ENCODE assay signal across 1 cellular context in the genomic region with DNA sequence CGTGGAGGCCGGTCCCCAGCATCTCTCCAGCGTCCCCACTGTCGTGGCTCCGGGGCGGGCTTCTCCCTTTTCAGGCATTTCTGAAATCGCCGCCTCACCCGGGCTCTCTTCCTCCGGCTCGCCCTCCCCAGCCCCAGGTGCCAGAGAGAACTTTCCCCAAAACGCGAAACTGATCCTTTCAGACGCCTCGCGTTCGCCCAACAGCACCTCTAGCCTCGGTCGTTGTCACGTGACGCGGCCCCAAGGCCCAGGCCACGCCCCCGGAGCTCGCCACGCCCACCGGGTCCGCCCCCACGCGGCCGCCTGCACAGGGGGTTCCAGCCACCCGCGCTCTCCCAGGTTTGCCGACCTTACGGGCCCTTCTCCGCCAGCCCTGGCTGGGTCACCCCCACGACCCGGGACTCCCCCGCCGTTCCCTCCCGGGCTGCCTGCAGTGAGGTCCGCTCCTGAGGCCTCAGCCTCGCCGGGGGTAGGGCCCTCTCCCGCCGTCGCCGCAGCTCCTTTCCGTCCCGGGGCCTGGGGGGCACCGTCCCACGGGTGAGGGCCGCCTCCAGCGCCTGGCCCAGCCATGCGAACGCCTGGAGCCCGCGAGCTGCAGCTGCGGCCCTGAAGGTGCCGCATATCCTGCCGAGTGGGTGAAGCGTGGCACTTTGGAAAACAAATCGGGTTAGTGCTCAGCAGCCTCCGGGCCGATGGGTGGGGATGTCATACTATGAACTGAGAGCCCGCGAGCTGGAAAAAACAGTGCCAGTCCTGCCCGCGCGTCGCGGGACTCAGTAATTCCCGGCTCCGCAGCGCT.
TF ChIP-seq lines count a peak whose summit lies in the region.

No MANE protein-coding gene starts in this region.

TF ChIP-seq in HepG2, 621 proteins besides CTCF, POLR2A, EP300 and RAD21 (continued from another document and continues in another):
- TF ChIP-seq, protein P1, sequence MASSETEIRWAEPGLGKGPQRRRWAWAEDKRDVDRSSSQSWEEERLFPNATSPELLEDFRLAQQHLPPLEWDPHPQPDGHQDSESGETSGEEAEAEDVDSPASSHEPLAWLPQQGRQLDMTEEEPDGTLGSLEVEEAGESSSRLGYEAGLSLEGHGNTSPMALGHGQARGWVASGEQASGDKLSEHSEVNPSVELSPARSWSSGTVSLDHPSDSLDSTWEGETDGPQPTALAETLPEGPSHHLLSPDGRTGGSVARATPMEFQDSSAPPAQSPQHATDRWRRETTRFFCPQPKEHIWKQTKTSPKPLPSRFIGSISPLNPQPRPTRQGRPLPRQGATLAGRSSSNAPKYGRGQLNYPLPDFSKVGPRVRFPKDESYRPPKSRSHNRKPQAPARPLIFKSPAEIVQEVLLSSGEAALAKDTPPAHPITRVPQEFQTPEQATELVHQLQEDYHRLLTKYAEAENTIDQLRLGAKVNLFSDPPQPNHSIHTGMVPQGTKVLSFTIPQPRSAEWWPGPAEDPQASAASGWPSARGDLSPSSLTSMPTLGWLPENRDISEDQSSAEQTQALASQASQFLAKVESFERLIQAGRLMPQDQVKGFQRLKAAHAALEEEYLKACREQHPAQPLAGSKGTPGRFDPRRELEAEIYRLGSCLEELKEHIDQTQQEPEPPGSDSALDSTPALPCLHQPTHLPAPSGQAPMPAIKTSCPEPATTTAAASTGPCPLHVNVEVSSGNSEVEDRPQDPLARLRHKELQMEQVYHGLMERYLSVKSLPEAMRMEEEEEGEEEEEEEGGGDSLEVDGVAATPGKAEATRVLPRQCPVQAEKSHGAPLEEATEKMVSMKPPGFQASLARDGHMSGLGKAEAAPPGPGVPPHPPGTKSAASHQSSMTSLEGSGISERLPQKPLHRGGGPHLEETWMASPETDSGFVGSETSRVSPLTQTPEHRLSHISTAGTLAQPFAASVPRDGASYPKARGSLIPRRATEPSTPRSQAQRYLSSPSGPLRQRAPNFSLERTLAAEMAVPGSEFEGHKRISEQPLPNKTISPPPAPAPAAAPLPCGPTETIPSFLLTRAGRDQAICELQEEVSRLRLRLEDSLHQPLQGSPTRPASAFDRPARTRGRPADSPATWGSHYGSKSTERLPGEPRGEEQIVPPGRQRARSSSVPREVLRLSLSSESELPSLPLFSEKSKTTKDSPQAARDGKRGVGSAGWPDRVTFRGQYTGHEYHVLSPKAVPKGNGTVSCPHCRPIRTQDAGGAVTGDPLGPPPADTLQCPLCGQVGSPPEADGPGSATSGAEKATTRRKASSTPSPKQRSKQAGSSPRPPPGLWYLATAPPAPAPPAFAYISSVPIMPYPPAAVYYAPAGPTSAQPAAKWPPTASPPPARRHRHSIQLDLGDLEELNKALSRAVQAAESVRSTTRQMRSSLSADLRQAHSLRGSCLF (CRISPR knock-in tag; IDR thresholded peaks at IDR 0.05; ENCODE audit: borderline replicate concordance) = 0 out of 2 replicates have a peak, but pooled peaks have one; percentile 12
- TF ChIP-seq, protein P2, sequence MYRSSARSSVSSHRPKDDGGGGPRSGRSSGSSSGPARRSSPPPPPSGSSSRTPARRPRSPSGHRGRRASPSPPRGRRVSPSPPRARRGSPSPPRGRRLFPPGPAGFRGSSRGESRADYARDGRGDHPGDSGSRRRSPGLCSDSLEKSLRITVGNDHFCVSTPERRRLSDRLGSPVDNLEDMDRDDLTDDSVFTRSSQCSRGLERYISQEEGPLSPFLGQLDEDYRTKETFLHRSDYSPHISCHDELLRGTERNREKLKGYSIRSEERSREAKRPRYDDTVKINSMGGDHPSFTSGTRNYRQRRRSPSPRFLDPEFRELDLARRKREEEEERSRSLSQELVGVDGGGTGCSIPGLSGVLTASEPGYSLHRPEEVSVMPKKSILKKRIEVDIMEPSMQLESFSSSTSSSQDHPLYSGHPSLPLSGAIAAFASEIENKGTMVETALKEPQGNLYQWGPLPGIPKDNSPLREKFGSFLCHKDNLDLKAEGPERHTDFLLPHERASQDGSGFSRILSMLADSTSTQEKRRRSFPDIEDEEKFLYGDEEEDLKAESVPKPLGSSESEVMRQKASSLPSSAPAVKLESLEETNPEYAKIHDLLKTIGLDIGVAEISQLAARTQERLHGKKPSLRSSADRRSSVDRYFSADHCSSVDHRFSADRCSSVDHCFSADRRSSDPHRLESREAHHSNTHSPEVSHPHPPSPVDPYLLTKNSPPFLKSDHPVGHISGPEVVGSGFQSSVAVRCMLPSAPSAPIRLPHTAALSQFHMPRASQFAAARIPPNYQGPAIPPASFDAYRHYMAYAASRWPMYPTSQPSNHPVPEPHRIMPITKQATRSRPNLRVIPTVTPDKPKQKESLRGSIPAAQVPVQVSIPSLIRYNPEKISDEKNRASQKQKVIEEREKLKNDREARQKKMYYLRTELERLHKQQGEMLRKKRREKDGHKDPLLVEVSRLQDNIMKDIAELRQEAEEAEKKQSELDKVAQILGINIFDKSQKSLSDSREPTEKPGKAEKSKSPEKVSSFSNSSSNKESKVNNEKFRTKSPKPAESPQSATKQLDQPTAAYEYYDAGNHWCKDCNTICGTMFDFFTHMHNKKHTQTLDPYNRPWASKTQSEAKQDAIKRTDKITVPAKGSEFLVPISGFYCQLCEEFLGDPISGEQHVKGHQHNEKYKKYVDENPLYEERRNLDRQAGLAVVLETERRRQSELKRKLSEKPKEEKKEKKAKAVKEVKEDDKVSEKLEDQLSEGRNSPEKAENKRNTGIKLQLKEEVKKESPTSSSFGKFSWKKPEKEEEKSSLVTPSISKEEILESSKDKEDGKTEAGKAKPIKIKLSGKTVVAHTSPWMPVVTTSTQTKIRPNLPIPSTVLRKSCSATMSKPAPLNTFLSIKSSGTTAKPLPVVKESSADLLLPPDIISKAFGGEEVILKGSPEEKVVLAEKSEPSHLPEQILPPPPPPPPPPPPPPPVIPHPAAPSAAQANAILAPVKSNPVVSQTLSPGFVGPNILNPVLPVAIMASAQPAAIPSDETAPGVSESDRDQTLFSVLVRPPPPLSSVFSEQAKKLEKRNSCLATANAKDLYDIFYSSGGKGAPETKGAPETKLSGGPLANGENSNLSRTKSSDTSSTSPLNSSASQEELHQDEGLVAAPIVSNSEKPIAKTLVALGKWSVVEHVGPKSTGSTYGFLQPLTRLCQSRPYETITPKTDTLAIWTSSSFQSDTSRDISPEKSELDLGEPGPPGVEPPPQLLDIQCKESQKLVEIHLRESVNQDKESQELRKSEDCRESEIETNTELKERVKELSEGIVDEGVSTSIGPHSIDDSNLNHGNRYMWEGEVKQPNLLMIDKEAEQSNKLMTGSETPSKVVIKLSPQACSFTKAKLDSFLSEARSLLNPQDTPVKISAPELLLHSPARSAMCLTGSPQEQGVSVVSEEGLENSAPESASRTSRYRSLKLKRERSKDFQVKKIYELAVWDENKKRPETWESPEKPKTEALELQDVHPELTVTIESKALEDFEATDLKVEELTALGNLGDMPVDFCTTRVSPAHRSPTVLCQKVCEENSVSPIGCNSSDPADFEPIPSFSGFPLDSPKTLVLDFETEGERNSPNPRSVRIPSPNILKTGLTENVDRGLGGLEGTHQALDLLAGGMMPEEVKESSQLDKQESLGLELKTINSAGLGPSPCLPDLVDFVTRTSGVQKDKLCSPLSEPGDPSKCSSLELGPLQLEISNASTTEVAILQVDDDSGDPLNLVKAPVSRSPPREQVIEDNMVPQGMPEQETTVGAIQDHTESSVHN (CRISPR knock-in tag; IDR thresholded peaks at IDR 0.05) = 0 out of 2 replicates have a peak, but pooled peaks have one; percentile 69
- TF ChIP-seq, protein P3, sequence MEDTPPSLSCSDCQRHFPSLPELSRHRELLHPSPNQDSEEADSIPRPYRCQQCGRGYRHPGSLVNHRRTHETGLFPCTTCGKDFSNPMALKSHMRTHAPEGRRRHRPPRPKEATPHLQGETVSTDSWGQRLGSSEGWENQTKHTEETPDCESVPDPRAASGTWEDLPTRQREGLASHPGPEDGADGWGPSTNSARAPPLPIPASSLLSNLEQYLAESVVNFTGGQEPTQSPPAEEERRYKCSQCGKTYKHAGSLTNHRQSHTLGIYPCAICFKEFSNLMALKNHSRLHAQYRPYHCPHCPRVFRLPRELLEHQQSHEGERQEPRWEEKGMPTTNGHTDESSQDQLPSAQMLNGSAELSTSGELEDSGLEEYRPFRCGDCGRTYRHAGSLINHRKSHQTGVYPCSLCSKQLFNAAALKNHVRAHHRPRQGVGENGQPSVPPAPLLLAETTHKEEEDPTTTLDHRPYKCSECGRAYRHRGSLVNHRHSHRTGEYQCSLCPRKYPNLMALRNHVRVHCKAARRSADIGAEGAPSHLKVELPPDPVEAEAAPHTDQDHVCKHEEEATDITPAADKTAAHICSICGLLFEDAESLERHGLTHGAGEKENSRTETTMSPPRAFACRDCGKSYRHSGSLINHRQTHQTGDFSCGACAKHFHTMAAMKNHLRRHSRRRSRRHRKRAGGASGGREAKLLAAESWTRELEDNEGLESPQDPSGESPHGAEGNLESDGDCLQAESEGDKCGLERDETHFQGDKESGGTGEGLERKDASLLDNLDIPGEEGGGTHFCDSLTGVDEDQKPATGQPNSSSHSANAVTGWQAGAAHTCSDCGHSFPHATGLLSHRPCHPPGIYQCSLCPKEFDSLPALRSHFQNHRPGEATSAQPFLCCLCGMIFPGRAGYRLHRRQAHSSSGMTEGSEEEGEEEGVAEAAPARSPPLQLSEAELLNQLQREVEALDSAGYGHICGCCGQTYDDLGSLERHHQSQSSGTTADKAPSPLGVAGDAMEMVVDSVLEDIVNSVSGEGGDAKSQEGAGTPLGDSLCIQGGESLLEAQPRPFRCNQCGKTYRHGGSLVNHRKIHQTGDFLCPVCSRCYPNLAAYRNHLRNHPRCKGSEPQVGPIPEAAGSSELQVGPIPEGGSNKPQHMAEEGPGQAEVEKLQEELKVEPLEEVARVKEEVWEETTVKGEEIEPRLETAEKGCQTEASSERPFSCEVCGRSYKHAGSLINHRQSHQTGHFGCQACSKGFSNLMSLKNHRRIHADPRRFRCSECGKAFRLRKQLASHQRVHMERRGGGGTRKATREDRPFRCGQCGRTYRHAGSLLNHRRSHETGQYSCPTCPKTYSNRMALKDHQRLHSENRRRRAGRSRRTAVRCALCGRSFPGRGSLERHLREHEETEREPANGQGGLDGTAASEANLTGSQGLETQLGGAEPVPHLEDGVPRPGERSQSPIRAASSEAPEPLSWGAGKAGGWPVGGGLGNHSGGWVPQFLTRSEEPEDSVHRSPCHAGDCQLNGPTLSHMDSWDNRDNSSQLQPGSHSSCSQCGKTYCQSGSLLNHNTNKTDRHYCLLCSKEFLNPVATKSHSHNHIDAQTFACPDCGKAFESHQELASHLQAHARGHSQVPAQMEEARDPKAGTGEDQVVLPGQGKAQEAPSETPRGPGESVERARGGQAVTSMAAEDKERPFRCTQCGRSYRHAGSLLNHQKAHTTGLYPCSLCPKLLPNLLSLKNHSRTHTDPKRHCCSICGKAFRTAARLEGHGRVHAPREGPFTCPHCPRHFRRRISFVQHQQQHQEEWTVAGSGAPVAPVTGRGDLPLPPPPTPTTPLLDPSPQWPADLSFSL (CRISPR knock-in tag; IDR thresholded peaks at IDR 0.05) = 0 out of 2 replicates have a peak, but pooled peaks have one; percentile 11
- TF ChIP-seq ATAD3A (CRISPR knock-in tag; IDR thresholded peaks at IDR 0.05) (no peak), ZNF883 (CRISPR knock-in tag; IDR thresholded peaks at IDR 0.05; ENCODE audit: not compliant biosample characterization) (peak; percentile 48), FOXM1 (CRISPR knock-in tag; IDR thresholded peaks at IDR 0.05) (no peak), SOX6 (IDR thresholded peaks at IDR 0.05) (no peak), SOX6 (CRISPR knock-in tag; IDR thresholded peaks at IDR 0.05) (peak; percentile 19; the same call in 1 of the 2 replicates)
- TF ChIP-seq, protein P4, sequence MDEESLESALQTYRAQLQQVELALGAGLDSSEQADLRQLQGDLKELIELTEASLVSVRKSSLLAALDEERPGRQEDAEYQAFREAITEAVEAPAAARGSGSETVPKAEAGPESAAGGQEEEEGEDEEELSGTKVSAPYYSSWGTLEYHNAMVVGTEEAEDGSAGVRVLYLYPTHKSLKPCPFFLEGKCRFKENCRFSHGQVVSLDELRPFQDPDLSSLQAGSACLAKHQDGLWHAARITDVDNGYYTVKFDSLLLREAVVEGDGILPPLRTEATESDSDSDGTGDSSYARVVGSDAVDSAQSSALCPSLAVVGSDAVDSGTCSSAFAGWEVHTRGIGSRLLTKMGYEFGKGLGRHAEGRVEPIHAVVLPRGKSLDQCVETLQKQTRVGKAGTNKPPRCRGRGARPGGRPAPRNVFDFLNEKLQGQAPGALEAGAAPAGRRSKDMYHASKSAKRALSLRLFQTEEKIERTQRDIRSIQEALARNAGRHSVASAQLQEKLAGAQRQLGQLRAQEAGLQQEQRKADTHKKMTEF (CRISPR knock-in tag; IDR thresholded peaks at IDR 0.05) = peak; percentile 87
- TF ChIP-seq, protein P5, sequence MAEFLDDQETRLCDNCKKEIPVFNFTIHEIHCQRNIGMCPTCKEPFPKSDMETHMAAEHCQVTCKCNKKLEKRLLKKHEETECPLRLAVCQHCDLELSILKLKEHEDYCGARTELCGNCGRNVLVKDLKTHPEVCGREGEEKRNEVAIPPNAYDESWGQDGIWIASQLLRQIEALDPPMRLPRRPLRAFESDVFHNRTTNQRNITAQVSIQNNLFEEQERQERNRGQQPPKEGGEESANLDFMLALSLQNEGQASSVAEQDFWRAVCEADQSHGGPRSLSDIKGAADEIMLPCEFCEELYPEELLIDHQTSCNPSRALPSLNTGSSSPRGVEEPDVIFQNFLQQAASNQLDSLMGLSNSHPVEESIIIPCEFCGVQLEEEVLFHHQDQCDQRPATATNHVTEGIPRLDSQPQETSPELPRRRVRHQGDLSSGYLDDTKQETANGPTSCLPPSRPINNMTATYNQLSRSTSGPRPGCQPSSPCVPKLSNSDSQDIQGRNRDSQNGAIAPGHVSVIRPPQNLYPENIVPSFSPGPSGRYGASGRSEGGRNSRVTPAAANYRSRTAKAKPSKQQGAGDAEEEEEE (CRISPR knock-in tag; IDR thresholded peaks at IDR 0.05; ENCODE audit: borderline replicate concordance) = no peak
- TF ChIP-seq, protein P6, sequence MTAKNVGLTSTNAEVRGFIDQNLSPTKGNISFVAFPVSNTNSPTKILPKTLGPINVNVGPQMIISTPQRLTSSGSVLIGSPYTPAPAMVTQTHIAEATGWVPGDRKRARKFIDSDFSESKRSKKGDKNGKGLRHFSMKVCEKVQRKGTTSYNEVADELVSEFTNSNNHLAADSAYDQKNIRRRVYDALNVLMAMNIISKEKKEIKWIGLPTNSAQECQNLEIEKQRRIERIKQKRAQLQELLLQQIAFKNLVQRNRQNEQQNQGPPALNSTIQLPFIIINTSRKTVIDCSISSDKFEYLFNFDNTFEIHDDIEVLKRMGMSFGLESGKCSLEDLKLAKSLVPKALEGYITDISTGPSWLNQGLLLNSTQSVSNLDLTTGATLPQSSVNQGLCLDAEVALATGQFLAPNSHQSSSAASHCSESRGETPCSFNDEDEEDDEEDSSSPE (CRISPR knock-in tag; IDR thresholded peaks at IDR 0.05) = peak; percentile 33; the same call in 1 of the 2 replicates
- TF ChIP-seq, protein P7, sequence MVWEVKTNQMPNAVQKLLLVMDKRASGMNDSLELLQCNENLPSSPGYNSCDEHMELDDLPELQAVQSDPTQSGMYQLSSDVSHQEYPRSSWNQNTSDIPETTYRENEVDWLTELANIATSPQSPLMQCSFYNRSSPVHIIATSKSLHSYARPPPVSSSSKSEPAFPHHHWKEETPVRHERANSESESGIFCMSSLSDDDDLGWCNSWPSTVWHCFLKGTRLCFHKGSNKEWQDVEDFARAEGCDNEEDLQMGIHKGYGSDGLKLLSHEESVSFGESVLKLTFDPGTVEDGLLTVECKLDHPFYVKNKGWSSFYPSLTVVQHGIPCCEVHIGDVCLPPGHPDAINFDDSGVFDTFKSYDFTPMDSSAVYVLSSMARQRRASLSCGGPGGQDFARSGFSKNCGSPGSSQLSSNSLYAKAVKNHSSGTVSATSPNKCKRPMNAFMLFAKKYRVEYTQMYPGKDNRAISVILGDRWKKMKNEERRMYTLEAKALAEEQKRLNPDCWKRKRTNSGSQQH (CRISPR knock-in tag; IDR thresholded peaks at IDR 0.05; ENCODE audit: low read depth) = no peak
- TF ChIP-seq, protein P8, sequence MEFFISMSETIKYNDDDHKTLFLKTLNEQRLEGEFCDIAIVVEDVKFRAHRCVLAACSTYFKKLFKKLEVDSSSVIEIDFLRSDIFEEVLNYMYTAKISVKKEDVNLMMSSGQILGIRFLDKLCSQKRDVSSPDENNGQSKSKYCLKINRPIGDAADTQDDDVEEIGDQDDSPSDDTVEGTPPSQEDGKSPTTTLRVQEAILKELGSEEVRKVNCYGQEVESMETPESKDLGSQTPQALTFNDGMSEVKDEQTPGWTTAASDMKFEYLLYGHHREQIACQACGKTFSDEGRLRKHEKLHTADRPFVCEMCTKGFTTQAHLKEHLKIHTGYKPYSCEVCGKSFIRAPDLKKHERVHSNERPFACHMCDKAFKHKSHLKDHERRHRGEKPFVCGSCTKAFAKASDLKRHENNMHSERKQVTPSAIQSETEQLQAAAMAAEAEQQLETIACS (CRISPR knock-in tag; IDR thresholded peaks at IDR 0.05) = no peak
